20 cellular contexts compared by ENCODE assay signal in the genomic region with DNA sequence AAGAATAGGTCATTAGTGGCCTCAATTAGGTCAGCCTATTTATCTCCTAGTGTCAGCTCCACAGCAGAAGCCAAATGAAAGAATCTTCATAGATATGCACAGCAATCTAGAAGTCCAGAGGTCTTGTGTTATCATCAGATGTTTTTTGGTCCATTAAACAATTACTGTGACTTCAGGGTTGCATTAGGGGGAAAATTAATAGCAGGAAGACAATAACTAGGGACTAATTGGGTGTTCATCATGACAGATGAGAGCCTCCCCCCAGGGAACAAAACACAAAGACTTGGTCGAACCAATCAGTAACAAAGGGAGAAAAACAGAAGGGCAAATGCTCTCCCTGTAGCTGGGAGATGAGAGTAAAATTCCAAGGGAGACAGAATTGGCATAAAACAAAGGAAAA.
"Had no signal": no experiment of that assay in that cellular context is flagged by ENCODE, and none has a peak within 500 bp of the region (broad histone marks: within the 10 kb centered on the region; RNA-seq: fewer than 3 reads in every experiment).

No MANE protein-coding gene starts in this region.

- H3K27me3 ChIP-seq: cardiac muscle cell, esophagus squamous epithelium, neutrophil, sigmoid colon, upper lobe of right lung had no signal

- DNase-seq: activated B cell treated with CpG ODN at 0.5 μM for 24 hours; activated CD4-positive, alpha-beta memory T cell treated with anti-CD3 and anti-CD28 coated beads, Interleukin-2, amount 10 ng/mL, durations not matched to agents 7 days and 5 days; activated CD4-positive, alpha-beta T cell treated with anti-CD3 and anti-CD28 coated beads for 4 hours; activated CD8-positive, alpha-beta memory T cell treated with anti-CD3 and anti-CD28 coated beads, Interleukin-2, amount 10 ng/mL, durations not matched to agents 7 days and 5 days; activated naive CD4-positive, alpha-beta T cell; activated naive CD8-positive, alpha-beta T cell treated with anti-CD3 and anti-CD28 coated beads for 36 hours; activated T-cell treated with anti-CD3 and anti-CD28 coated beads, Interleukin-2, amount 50 U/mL, for 1 hour; amniotic stem cell; effector CD8-positive, alpha-beta T cell; esophagus squamous epithelium; left ventricle myocardium inferior; mammary epithelial cell; sigmoid colon; stimulated activated CD4-positive, alpha-beta T cell treated with anti-CD3 and anti-CD28 coated beads, Interleukin-4, amount 100 ng/mL, for 4 hours; upper lobe of right lung had no signal

- H3K27ac ChIP-seq: cardiac muscle cell, esophagus squamous epithelium, left ventricle myocardium inferior, neutrophil, parathyroid adenoma, sigmoid colon, upper lobe of right lung had no signal

- H2AFZ ChIP-seq: parathyroid adenoma had no signal

- ATAC-seq: activated CD8-positive, alpha-beta memory T cell treated with anti-CD3 and anti-CD28 coated beads, Interleukin-2, amount 10 ng/mL, durations not matched to agents 7 days and 5 days; activated T-helper 17 cell treated with anti-CD3 and anti-CD28 coated beads, Interleukin-2, amount 50 U/mL, for 72 hours; stimulated activated memory B cell treated with anti-CD40 and anti-IgM and Interleukin-4, amounts not matched to agents 10 μg/mL and 1 μg/mL and 100 μg/mL, for 72 hours; upper lobe of right lung had no signal

- H3K79me2 ChIP-seq: parathyroid adenoma had no signal

- H3K9ac ChIP-seq: parathyroid adenoma had no signal

- H3K4me1 ChIP-seq: esophagus squamous epithelium, parathyroid adenoma, sigmoid colon, upper lobe of right lung had no signal

- H3K36me3 ChIP-seq: cardiac muscle cell, esophagus squamous epithelium, left ventricle myocardium inferior, neutrophil, sigmoid colon, upper lobe of right lung had no signal

- H3K4me3 ChIP-seq: cardiac muscle cell, esophagus squamous epithelium, left ventricle myocardium inferior, sigmoid colon, upper lobe of right lung had no signal

- H3K9me3 ChIP-seq: esophagus squamous epithelium, left ventricle myocardium inferior, neutrophil, sigmoid colon, upper lobe of right lung had no signal
